33 cellular contexts compared by ENCODE assay signal in the genomic region with DNA sequence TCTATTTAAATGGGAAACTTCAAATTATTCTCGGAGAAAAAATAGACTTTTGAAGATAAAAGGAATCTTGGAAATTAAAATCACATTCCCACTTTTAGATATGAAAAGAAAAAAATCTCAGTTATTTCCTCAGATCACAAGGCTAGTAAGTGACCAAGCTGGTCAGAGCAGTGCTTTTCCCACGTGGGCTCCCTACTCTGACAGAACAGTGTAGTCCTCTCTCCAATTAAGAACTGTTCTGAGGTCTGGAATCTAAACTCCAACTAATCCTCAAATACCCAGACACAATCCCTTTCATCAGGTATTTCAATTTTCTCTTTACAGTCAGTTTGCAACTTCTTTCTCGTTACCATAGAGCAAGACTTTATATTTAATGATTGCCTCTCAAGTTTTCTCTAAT. TPM values are rescaled to one million over a fixed set of nuclear protein-coding genes. Genes with fewer than 3 reads are reported as not detected.
"Had no signal": no experiment of that assay in that cellular context is flagged by ENCODE, and none has a peak within 500 bp of the region (broad histone marks: within the 10 kb centered on the region; RNA-seq: fewer than 3 reads in every experiment).

No MANE protein-coding gene starts in this region.

- H3K27ac Mint-ChIP-seq: immature natural killer cell; naive thymus-derived CD8-positive, alpha-beta T cell; nephron; stimulated activated naive B cell treated with anti-CD40 and anti-IgM and Interleukin-4, amounts not matched to agents 10 μg/mL and 1 μg/mL and 100 μg/mL, for 72 hours had no signal

- H3K27me3 ChIP-seq: left lung, neutrophil, right atrium auricular region, right lobe of liver, suprapubic skin, tibial artery, upper lobe of right lung had no signal

- H3K4me1 ChIP-seq: left lung, lower lobe of right lung, parathyroid adenoma, psoas muscle, right atrium auricular region, right lobe of liver, suprapubic skin, tibial artery, upper lobe of right lung had no signal

- H3K79me2 ChIP-seq: parathyroid adenoma had no signal

- H2AFZ ChIP-seq: parathyroid adenoma had no signal

- H3K36me3 ChIP-seq: left lung, lower lobe of right lung, neutrophil, right atrium auricular region, right lobe of liver, suprapubic skin, thoracic aorta, tibial artery, upper lobe of right lung had no signal

- H3K9ac ChIP-seq: parathyroid adenoma had no signal

- H3K36me3 Mint-ChIP-seq: immature natural killer cell; naive thymus-derived CD8-positive, alpha-beta T cell; stimulated activated naive B cell treated with anti-CD40 and anti-IgM and Interleukin-4, amounts not matched to agents 10 μg/mL and 1 μg/mL and 100 μg/mL, for 72 hours had no signal

- H3K4me2 ChIP-seq: smooth muscle cell had no signal

- H3K4me1 Mint-ChIP-seq: immature natural killer cell; naive thymus-derived CD8-positive, alpha-beta T cell; nephron; neural crest cell; stimulated activated naive B cell treated with anti-CD40 and anti-IgM and Interleukin-4, amounts not matched to agents 10 μg/mL and 1 μg/mL and 100 μg/mL, for 72 hours had no signal

- DNase-seq: hypothalamus; immature natural killer cell; kidney; left colon; left lung; lower lobe of right lung; mammary epithelial cell; mesenchymal stem cell; naive thymus-derived CD8-positive, alpha-beta T cell; occipital lobe; psoas muscle; right lobe of liver; stimulated activated CD4-positive, alpha-beta T cell treated with anti-CD3 and anti-CD28 coated beads, Interleukin-1b, Interleukin-23, amount 100 ng/mL, for 48 hours; stimulated activated CD4-positive, alpha-beta T cell treated with anti-CD3 and anti-CD28 coated beads, Interleukin-4, amount 100 ng/mL, for 1 hour; stimulated activated naive B cell treated with anti-CD40 and anti-IgM and Interleukin-4, amounts not matched to agents 10 μg/mL and 1 μg/mL and 100 μg/mL, for 72 hours; stimulated activated naive CD8-positive, alpha-beta T cell treated with anti-CD3 and anti-CD28 coated beads, Interleukin-15, Interleukin-2, amounts not matched to agents 100 U/mL and 50 U/mL, for 24 hours; tibial artery; trophoblast cell; upper lobe of right lung had no signal

- H3K27me3 Mint-ChIP-seq: naive thymus-derived CD8-positive, alpha-beta T cell; stimulated activated naive B cell treated with anti-CD40 and anti-IgM and Interleukin-4, amounts not matched to agents 10 μg/mL and 1 μg/mL and 100 μg/mL, for 72 hours had no signal

- H3K4me3 Mint-ChIP-seq: immature natural killer cell; naive thymus-derived CD8-positive, alpha-beta T cell; nephron; neural crest cell; stimulated activated naive B cell treated with anti-CD40 and anti-IgM and Interleukin-4, amounts not matched to agents 10 μg/mL and 1 μg/mL and 100 μg/mL, for 72 hours had no signal

- H3K9me3 ChIP-seq: left lung, lower lobe of right lung, neutrophil, psoas muscle, right atrium auricular region, right lobe of liver, suprapubic skin, thoracic aorta, tibial artery, upper lobe of right lung had no signal

- H3K9me3 Mint-ChIP-seq: naive thymus-derived CD8-positive, alpha-beta T cell; nephron; neural crest cell; stimulated activated naive B cell treated with anti-CD40 and anti-IgM and Interleukin-4, amounts not matched to agents 10 μg/mL and 1 μg/mL and 100 μg/mL, for 72 hours had no signal

- H3K27ac ChIP-seq: left lung, lower lobe of right lung, neutrophil, parathyroid adenoma, psoas muscle, right atrium auricular region, right lobe of liver, suprapubic skin, thoracic aorta, tibial artery, upper lobe of right lung had no signal

- H3K4me3 ChIP-seq: left lung, lower lobe of right lung, psoas muscle, right atrium auricular region, right lobe of liver, smooth muscle cell, suprapubic skin, thoracic aorta, tibial artery, upper lobe of right lung had no signal

RNA-seq across cellular contexts. Expression of a gene that starts 50.6 kb away (rescaled TPM):
- total RNA-seq: kidney; left colon; left lung; liver; lower lobe of right lung; mammary epithelial cell; mucosa of gallbladder; naive thymus-derived CD8-positive, alpha-beta T cell; neural crest cell; occipital lobe; osteocyte; posterior vena cava; psoas muscle; right atrium auricular region; right lobe of liver; skeletal muscle tissue; smooth muscle cell; subcutaneous adipose tissue; suprapubic skin; thoracic aorta; upper lobe of right lung had no signal
- polyA plus RNA-seq: immature natural killer cell; liver; mammary epithelial cell; naive thymus-derived CD8-positive, alpha-beta T cell; psoas muscle; smooth muscle cell had no signal
